17 cellular contexts compared by ENCODE assay signal in the genomic region with DNA sequence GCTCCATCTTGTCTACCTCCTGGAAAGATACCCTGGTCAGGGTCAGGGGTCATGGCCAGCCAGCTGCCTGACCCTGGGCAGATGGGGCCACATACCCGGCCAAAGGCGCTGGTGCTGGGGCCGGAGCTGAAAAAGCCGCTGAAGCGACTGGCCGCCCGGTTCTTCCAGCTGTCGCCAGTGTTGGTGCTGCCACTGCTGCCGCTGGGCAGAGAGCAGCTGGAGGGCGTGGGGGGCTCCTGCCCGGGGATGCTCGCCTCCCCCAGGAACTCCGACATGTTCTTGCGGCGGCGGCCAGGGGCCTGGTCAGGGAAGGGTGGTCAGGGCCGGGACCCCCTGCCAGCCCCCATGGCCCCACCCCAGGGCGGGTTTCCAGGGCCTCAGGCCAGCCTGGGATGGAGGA. TPM values are rescaled to one million over a fixed set of nuclear protein-coding genes. Genes with fewer than 3 reads are reported as not detected.
DNase-seq lines count a peak whose midpoint lies in the region; ATAC-seq, FAIRE-seq and TF ChIP-seq lines count a peak whose summit lies in the region.
"Had no signal": no experiment of that assay in that cellular context is flagged by ENCODE, and none has a peak within 500 bp of the region (broad histone marks: within the 10 kb centered on the region; RNA-seq: fewer than 3 reads in every experiment).

No MANE protein-coding gene starts in this region.

- no peaks in the 10 kb centered on the region for H3K36me3 Mint-ChIP-seq in CD8-positive, alpha-beta T cell

- no peaks in the 10 kb centered on the region for H3K9me3 Mint-ChIP-seq in CD8-positive, alpha-beta T cell

- H3K4me1 ChIP-seq in colonic mucosa: peaks cover 5% of the 10 kb centered on the region
- peaks cover 36 to 46% of the 10 kb centered on the region in 2 donors for H3K4me1 ChIP-seq in mucosa of rectum (ENCODE audit: control insufficient read depth in 2 of 2, insufficient read depth in 2 of 2, low read length in 2 of 2)
- peaks cover 8% of the 10 kb centered on the region for H3K4me1 ChIP-seq in CD8-positive, alpha-beta T cell (ENCODE audit: insufficient read depth, low read length)
- H3K4me1 ChIP-seq: BLaER1 had no signal

- CTCF ChIA-PET in CD8-positive, alpha-beta T cell (lab: Charles Lee): interaction anchor here (1.3 to 3.3 kb wide), 7 partner anchors 10 to 226 kb away, joined by 3 to 19 read pairs (median 7); no protein-coding TSS in a partner anchor

- H3K4me3 Mint-ChIP-seq in CD8-positive, alpha-beta T cell: no peak overlapping the region

- H3K27ac ChIP-seq in colonic mucosa (peak overlapping the region; percentile 95), mucosa of rectum (ENCODE audit: low read depth in 2 of 2, low read length in 2 of 2) (peak overlapping the region; percentile 99 to 100)
- H3K27ac ChIP-seq in CD8-positive, alpha-beta T cell (ENCODE audit: low read depth, low read length): no peak overlapping the region
- H3K27ac ChIP-seq: 22Rv1, BLaER1, HL-60 had no signal

- intact Hi-C loops in colonic mucosa (cut with DNase I): no loop called here
- intact Hi-C loops in CD8-positive, alpha-beta T cell (cut with DNase I, micrococcal nuclease): no loop called here

- H3K4me3 ChIP-seq in colonic mucosa (peak overlapping the region; percentile 24), mucosa of rectum (ENCODE audit: low read length in 2 of 2) (no peak overlapping the region)
- no peak overlapping the region for H3K4me3 ChIP-seq in CD8-positive, alpha-beta T cell (ENCODE audit: low read depth, low read length)
- H3K4me3 ChIP-seq: BLaER1 had no signal

- no peak overlapping the region for H3K27ac Mint-ChIP-seq in CD8-positive, alpha-beta T cell

- TF ChIP-seq CTCF in colonic mucosa (IDR thresholded peaks at IDR 0.05): no peak
- TF ChIP-seq CTCF in CD8-positive, alpha-beta T cell (IDR thresholded peaks at IDR 0.05): no peak

- H3K27me3 ChIP-seq in colonic mucosa: no peaks in the 10 kb centered on the region
- H3K27me3 ChIP-seq in mucosa of rectum (ENCODE audit: control insufficient read depth in 2 of 2, insufficient read depth in 2 of 2, low read length in 2 of 2): no peaks in the 10 kb centered on the region
- H3K27me3 ChIP-seq in CD8-positive, alpha-beta T cell (ENCODE audit: insufficient read depth, low read length): no peaks in the 10 kb centered on the region
- H3K27me3 ChIP-seq: BLaER1 had no signal

- no peak for TF ChIP-seq POLR2A in GM12891 (IDR thresholded peaks at IDR 0.05; ENCODE audit: low read depth, low read length)

- H3K9ac ChIP-seq in colonic mucosa (ENCODE audit: low read depth in 2 of 2, low read length in 2 of 2) (peak overlapping the region in 1 of 2 donors; percentile 88), mucosa of rectum (ENCODE audit: low read depth in 1 of 2, low read length in 2 of 2) (peak overlapping the region in 1 of 2 donors; percentile 89)
- H3K9ac ChIP-seq: BLaER1 had no signal

- no peak for FAIRE-seq in GM12891 (lab: Jason Lieb, UNC)

- no peaks in the 10 kb centered on the region for H3K36me3 ChIP-seq in colonic mucosa
- peaks cover 9 to 11% of the 10 kb centered on the region in 2 donors for H3K36me3 ChIP-seq in mucosa of rectum (ENCODE audit: control insufficient read depth in 2 of 2, insufficient read depth in 2 of 2, low read length in 2 of 2)
- H3K36me3 ChIP-seq in CD8-positive, alpha-beta T cell (ENCODE audit: insufficient read depth, low read length): no peaks in the 10 kb centered on the region
- H3K36me3 ChIP-seq: BLaER1 had no signal

- H3K4me1 Mint-ChIP-seq in CD8-positive, alpha-beta T cell (ENCODE audit: low read depth): peaks cover 6% of the 10 kb centered on the region

- peak; percentile 46 for DNase-seq in DMS53 (lab: John Stamatoyannopoulos, UW)
- no peak for DNase-seq in DMS53 treated with DMSO at 0.1 percent for 48 hours (lab: John Stamatoyannopoulos, UW; ENCODE audit: unreplicated experiment)
- DNase-seq in COLO668 (lab: John Stamatoyannopoulos, UW; ENCODE audit: unreplicated experiment): peak; percentile 55
- no peak for DNase-seq in colonic mucosa
- DNase-seq in GM12891 (ENCODE audit: insufficient read length, low spot score): no peak
- no peak for DNase-seq in CD8-positive, alpha-beta T cell
- DNase-seq: AML-193, DMS 273 treated with DMSO at 0.1 percent for 48 hours, DND-41, GDM1 had no signal

- H3K9me3 ChIP-seq in colonic mucosa (no peaks in the 10 kb centered on the region), mucosa of rectum (ENCODE audit: control insufficient read depth in 2 of 2, low read length in 2 of 2) (no peaks in the 10 kb centered on the region)
- H3K9me3 ChIP-seq in CD8-positive, alpha-beta T cell (ENCODE audit: low read length): no peaks in the 10 kb centered on the region
- H3K9me3 ChIP-seq: BLaER1 had no signal

- POLR2A ChIA-PET in CD8-positive, alpha-beta T cell (lab: Charles Lee): interaction anchor here (1.3 kb wide), 1 partner anchor 13 kb away, joined by 4 read pairs; no protein-coding TSS in a partner anchor

- H3K27me3 Mint-ChIP-seq in CD8-positive, alpha-beta T cell (ENCODE audit: low read depth): no peaks in the 10 kb centered on the region

- ATAC-seq in CD8-positive, alpha-beta T cell: no peak
- no peak for ATAC-seq in GM18520 (IDR thresholded peaks at IDR 0.05; ENCODE audit: unreplicated experiment)

TF ChIP-seq in GM12891, 5 proteins besides CTCF, POLR2A, EP300 and RAD21:
- TF ChIP-seq SPI1 (IDR thresholded peaks at IDR 0.05; ENCODE audit: low read depth, low read length) (no peak), PAX5 (IDR thresholded peaks at IDR 0.05; ENCODE audit: insufficient read depth, low read length, severe bottlenecking) (no peak), POU2F2 (IDR thresholded peaks at IDR 0.05; ENCODE audit: low read depth, low read length) (no peak), TAF1 (IDR thresholded peaks at IDR 0.05; ENCODE audit: low read depth, low read length) (no peak), POLR2AphosphoS5 (IDR thresholded peaks at IDR 0.05; ENCODE audit: low read depth, low read length) (no peak)

RNA-seq across cellular contexts. Expression of a gene that starts 7.2 kb away (rescaled TPM):
- 10 to 100 TPM; 33.1 to 87.1 TPM for total RNA-seq in colonic mucosa
- 0.46 TPM for polyA plus RNA-seq in GM12891 (2012; ENCODE audit: low read depth, missing spikeins)
- 100 to 1,000 TPM; 178 to 185 TPM for total RNA-seq in CD8-positive, alpha-beta T cell

RNA-seq across cellular contexts. Expression of a gene that starts 18.3 kb away (rescaled TPM):
- 10 to 100 TPM; 13.9 to 19.6 TPM for total RNA-seq in colonic mucosa
- polyA plus RNA-seq in GM12891 (2012; ENCODE audit: low read depth, missing spikeins): 0.24 TPM
- total RNA-seq in CD8-positive, alpha-beta T cell: 1 to 10 TPM; 4.0 to 5.0 TPM

RNA-seq across cellular contexts. Expression of a gene that starts 48.6 kb away (rescaled TPM):
- total RNA-seq in colonic mucosa: 10 to 100 TPM; 74.3 to 98.0 TPM
- polyA plus RNA-seq in GM12891 (2012; ENCODE audit: low read depth, missing spikeins): 0.13 TPM
- 1 to 10 TPM; 2.7 to 5.5 TPM for total RNA-seq in CD8-positive, alpha-beta T cell
- total RNA-seq: A673 had no signal

RNA-seq across cellular contexts. Expression of a gene that starts 53.4 kb away (rescaled TPM):
- total RNA-seq in colonic mucosa: 10 to 100 TPM; 14.2 to 24.0 TPM
- 0.85 TPM for polyA plus RNA-seq in GM12891 (2012; ENCODE audit: low read depth, missing spikeins)
- total RNA-seq in CD8-positive, alpha-beta T cell: not detected
- total RNA-seq: A673, Calu3 had no signal

Comparison
In these comparisons a context has a peak if more than half of its experiments do, and no peak if none do; other contexts are left out.
1. DNase-seq: peak in DMS53 (single experiment) and COLO668 (single experiment); none in DMS53 treated with DMSO at 0.1 percent for 48 hours (single experiment), colonic mucosa (single experiment), GM12891 (single experiment) and CD8-positive, alpha-beta T cell (0 of 7).
2. RNA of a gene that starts 48.6 kb away (total RNA-seq): 74.3 to 98.0 TPM in colonic mucosa; 2.7 to 5.5 TPM in CD8-positive, alpha-beta T cell; every median in the first group is over 10 times any median in the second.